ENCODE assay signal across 24 cellular contexts in the genomic region with DNA sequence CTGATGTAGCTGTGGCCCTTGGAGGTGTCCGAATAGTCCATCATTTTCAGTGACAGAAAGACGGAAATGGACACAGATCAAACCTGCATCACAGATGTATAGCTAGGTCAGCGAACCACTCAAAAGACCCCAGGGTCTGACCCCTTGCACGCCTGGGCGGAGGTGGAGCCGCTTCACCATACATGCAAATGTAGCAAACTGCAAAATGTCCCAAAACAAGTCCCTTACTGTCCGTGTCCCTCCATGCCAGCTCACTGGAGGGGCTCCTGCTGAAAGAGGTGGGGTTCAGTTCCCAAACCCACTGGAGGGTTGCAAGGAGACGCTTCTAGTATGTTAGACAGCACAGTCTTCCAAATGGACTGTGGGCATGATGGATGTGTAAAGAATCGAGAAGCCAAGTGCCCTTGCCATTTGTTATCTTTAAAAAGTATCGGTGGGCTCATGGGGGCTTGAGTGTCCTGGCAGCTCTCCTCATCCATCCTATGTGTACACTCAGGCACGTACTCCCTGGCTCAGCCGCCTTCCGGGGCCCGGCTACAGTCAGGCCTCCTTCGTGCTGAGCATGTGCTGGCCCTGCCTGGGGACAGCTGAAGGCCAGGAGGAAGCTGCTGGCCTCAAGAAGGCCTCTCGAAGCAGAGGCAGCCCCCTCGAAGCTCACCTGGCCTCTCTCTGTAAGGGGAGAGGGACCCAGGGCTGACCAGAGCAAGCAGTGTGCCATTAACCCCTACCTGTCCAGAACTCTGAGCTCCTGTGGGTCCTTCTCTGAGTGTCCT. TPM values are rescaled to one million over a fixed set of nuclear protein-coding genes. Genes with fewer than 3 reads are reported as not detected.
A peak's percentile ranks its signal among the peaks of the same experiment; 100 is the strongest.
DNase-seq lines count a peak whose midpoint lies in the region; ATAC-seq, FAIRE-seq and TF ChIP-seq lines count a peak whose summit lies in the region.
"Had no signal": no experiment of that assay in that cellular context is flagged by ENCODE, and none has a peak within 500 bp of the region (broad histone marks: within the 10 kb centered on the region; RNA-seq: fewer than 3 reads in every experiment).

No MANE protein-coding gene starts in this region.

- H4K20me1 ChIP-seq in K562 (replicated peaks; ENCODE audit: control insufficient read depth, insufficient read depth, low read length): peaks cover 2% of the 10 kb centered on the region; the same call in 1 of the 2 replicates

- CTCF ChIA-PET in K562 (lab: Yijun Ruan, JAX; ENCODE audit: low intra/inter-chr PET ratio): no interaction called here

- TF ChIP-seq RAD21 in K562 (CRISPR knock-in tag; conservative IDR thresholded peaks at IDR 0.05 in 1 of 2, IDR thresholded peaks at IDR 0.05 in 1 of 2): no peak

- no peaks in the 10 kb centered on the region for H3K9me1 ChIP-seq in K562 (ENCODE audit: control insufficient read depth, insufficient read depth, low read length)

- peak overlapping the region in 2 of 3 experiments; percentile 57 to 79 for H3K27ac Mint-ChIP-seq in nephron
- peak overlapping the region; percentile 47 for H3K27ac Mint-ChIP-seq in stimulated activated naive B cell treated with anti-CD40 and anti-IgM and Interleukin-4, amounts not matched to agents 10 μg/mL and 1 μg/mL and 100 μg/mL, for 72 hours
- H3K27ac Mint-ChIP-seq: CD4-positive, alpha-beta memory T cell; GM23338 had no signal

- H2AFZ ChIP-seq in K562 (ENCODE audit: low read depth, low read length): no peak overlapping the region
- H2AFZ ChIP-seq: GM23338 had no signal

- POLR2A ChIA-PET in K562 (lab: Yijun Ruan, JAX): interaction anchor here (0.6 to 1.4 kb wide), 2 partner anchors 20 to 174 kb away, joined by 4 to 6 read pairs; a partner anchor contains a TSS

- no peak for TF ChIP-seq CTCF in right atrium auricular region (IDR thresholded peaks at IDR 0.05)
- no peak for TF ChIP-seq CTCF in K562 (IDR thresholded peaks at IDR 0.05 in 2 of 3, conservative IDR thresholded peaks at IDR 0.05 in 1 of 3; ENCODE audit: insufficient read depth in 2 of 3, low read depth in 1 of 3, low read length in 3 of 3)
- no peak for TF ChIP-seq CTCF in nephron (IDR thresholded peaks at IDR 0.05; ENCODE audit: unreplicated experiment in 3 of 3)

- in situ Hi-C loops in K562 (cut with MboI): no loop called here

- H3K9me3 ChIP-seq in right atrium auricular region (no peaks in the 10 kb centered on the region), K562 (replicated peaks; ENCODE audit: control insufficient read depth, insufficient read depth, low read depth, low read length) (no peaks in the 10 kb centered on the region)

- BruUV-seq in K562 (replicated peaks; lab: Mats Ljungman, UMichigan): no TSS peak

- 35% methylated on average over 14 of the region's 17 CpGs for WGBS in K562 (ENCODE audit: insufficient coverage, low coverage, missing lambda C conversion rate)

- no peak overlapping the region for H3K4me3 Mint-ChIP-seq in nephron
- H3K4me3 Mint-ChIP-seq in stimulated activated naive B cell treated with anti-CD40 and anti-IgM and Interleukin-4, amounts not matched to agents 10 μg/mL and 1 μg/mL and 100 μg/mL, for 72 hours: no peak overlapping the region
- H3K4me3 Mint-ChIP-seq: CD4-positive, alpha-beta memory T cell; GM23338 had no signal

- H3K4me1 Mint-ChIP-seq in nephron: peaks cover 73% of the 10 kb centered on the region
- no peaks in the 10 kb centered on the region for H3K4me1 Mint-ChIP-seq in stimulated activated naive B cell treated with anti-CD40 and anti-IgM and Interleukin-4, amounts not matched to agents 10 μg/mL and 1 μg/mL and 100 μg/mL, for 72 hours
- H3K4me1 Mint-ChIP-seq: CD4-positive, alpha-beta memory T cell had no signal

- no peak overlapping the region for H3K4me2 ChIP-seq in K562 (ENCODE audit: insufficient read depth, low read length)

- TF ChIP-seq POLR2A in K562 (conservative IDR thresholded peaks at IDR 0.05): no peak

- no peak for FAIRE-seq in K562 (lab: Jason Lieb, UNC)
- FAIRE-seq: GM18507 had no signal

- ATAC-seq in left ventricle myocardium superior: no peak
- no peak for ATAC-seq in K562
- no peak for ATAC-seq in stimulated activated naive B cell treated with anti-CD40 and anti-IgM and Interleukin-4, amounts not matched to agents 10 μg/mL and 1 μg/mL and 100 μg/mL, for 72 hours (replicated peaks)
- no peak for ATAC-seq in GM18870 (IDR thresholded peaks at IDR 0.05; ENCODE audit: unreplicated experiment)

- H3K36me3 ChIP-seq in right atrium auricular region: no peaks in the 10 kb centered on the region
- no peaks in the 10 kb centered on the region for H3K36me3 ChIP-seq in K562 (ENCODE audit: control insufficient read depth, insufficient read depth, low read length)

- H3K36me3 Mint-ChIP-seq in nephron (ENCODE audit: low read depth): no peaks in the 10 kb centered on the region
- no peaks in the 10 kb centered on the region for H3K36me3 Mint-ChIP-seq in stimulated activated naive B cell treated with anti-CD40 and anti-IgM and Interleukin-4, amounts not matched to agents 10 μg/mL and 1 μg/mL and 100 μg/mL, for 72 hours

- peak; percentile 19 for DNase-seq in left ventricle myocardium superior
- no peak for DNase-seq in right atrium auricular region (ENCODE audit: low spot score)
- DNase-seq in K562 (ENCODE audit: extremely low read depth in 1 of 4, low spot score in 3 of 4): no peak
- DNase-seq in stimulated activated naive B cell treated with anti-CD40 and anti-IgM and Interleukin-4, amounts not matched to agents 10 μg/mL and 1 μg/mL and 100 μg/mL, for 72 hours: no peak
- no peak for DNase-seq in NOMO-1 (lab: John Stamatoyannopoulos, UW; ENCODE audit: unreplicated experiment in 2 of 2)
- DNase-seq: CD4-positive, alpha-beta memory T cell; COR-L47; DMS53; HCEC 1CT; NCI-H1048; NCI-H1417; NCI-H1694; NCI-H2029 treated with DMSO at 0.1 percent for 48 hours; NCI-H446 treated with DMSO at 0.1 percent for 48 hours; NCI-H526; NCI-H82; NK-92 treated with Interleukin-12 subunit alpha and Interleukin-12 subunit beta, amount 100 ng/mL, for 24 hours; RPMI8226; SHP77 treated with DMSO at 0.1 percent for 48 hours had no signal

- H3K9ac ChIP-seq in K562 (ENCODE audit: insufficient read depth in 1 of 2, low read depth in 2 of 2, low read length in 2 of 2): peak overlapping the region in 1 of 2 experiments; percentile 37; a peak in 2 of 4 replicates

- H3K79me2 ChIP-seq in K562 (ENCODE audit: control insufficient read depth, insufficient read depth, low read length): no peaks in the 10 kb centered on the region

- no peaks in the 10 kb centered on the region for H3K27me3 ChIP-seq in right atrium auricular region
- peaks cover 2 to 39% of the 10 kb centered on the region in 2 experiments; a peak in 4 of 5 replicates for H3K27me3 ChIP-seq in K562 (ENCODE audit: control insufficient read depth in 2 of 2, insufficient read depth in 2 of 2, low read length in 2 of 2)

- H3K27ac ChIP-seq in right atrium auricular region: no peak overlapping the region
- H3K27ac ChIP-seq in K562 (ENCODE audit: extremely low read depth, low read depth, low read length): no peak overlapping the region

- TF ChIP-seq EP300 in K562 (IDR thresholded peaks at IDR 0.05; ENCODE audit: low read length): no peak

- H3K4me1 ChIP-seq in right atrium auricular region: peaks cover 0 to 15% of the 10 kb centered on the region in 2 donors
- peaks cover 4 to 20% of the 10 kb centered on the region in 2 experiments; a peak in 3 of 5 replicates for H3K4me1 ChIP-seq in K562 (replicated peaks in 1 of 2; ENCODE audit: control insufficient read depth in 2 of 2, insufficient read depth in 2 of 2, low read length in 2 of 2)

- no peak overlapping the region for H3K4me3 ChIP-seq in right atrium auricular region
- no peak overlapping the region for H3K4me3 ChIP-seq in K562

- no peaks in the 10 kb centered on the region for H3K27me3 Mint-ChIP-seq in nephron (ENCODE audit: low read depth)
- H3K27me3 Mint-ChIP-seq in stimulated activated naive B cell treated with anti-CD40 and anti-IgM and Interleukin-4, amounts not matched to agents 10 μg/mL and 1 μg/mL and 100 μg/mL, for 72 hours: no peaks in the 10 kb centered on the region
- H3K27me3 Mint-ChIP-seq: CD4-positive, alpha-beta memory T cell had no signal

- intact Hi-C loops in left ventricle myocardium superior (cut with micrococcal nuclease) (no loop called here), K562 (cut with micrococcal nuclease) (no loop called here)

- no peaks in the 10 kb centered on the region for H3K9me3 Mint-ChIP-seq in nephron
- no peaks in the 10 kb centered on the region for H3K9me3 Mint-ChIP-seq in stimulated activated naive B cell treated with anti-CD40 and anti-IgM and Interleukin-4, amounts not matched to agents 10 μg/mL and 1 μg/mL and 100 μg/mL, for 72 hours
- H3K9me3 Mint-ChIP-seq: CD4-positive, alpha-beta memory T cell; GM23338; IgD-negative memory B cell had no signal

TF ChIP-seq in K562, 482 proteins besides CTCF, POLR2A, EP300 and RAD21 (continues in another document):
- TF ChIP-seq, protein P1, sequence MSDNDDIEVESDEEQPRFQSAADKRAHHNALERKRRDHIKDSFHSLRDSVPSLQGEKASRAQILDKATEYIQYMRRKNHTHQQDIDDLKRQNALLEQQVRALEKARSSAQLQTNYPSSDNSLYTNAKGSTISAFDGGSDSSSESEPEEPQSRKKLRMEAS (CRISPR knock-in tag; IDR thresholded peaks at IDR 0.05): peak; percentile 11; the same call in 1 of the 2 replicates

RNA-seq across cellular contexts. Expression of a gene that starts 20.2 kb away (rescaled TPM):
- total RNA-seq in left ventricle myocardium superior (0.35 TPM), right atrium auricular region (under 1 TPM; 0.35 to 0.37 TPM), K562 (2014; rRNA removed) (1.2 and 1.3 TPM in 2 replicates), K562 (2014; rRNA removed; fragmentation: Illumina TruSeq; extraction: Trizol) (2.0 TPM in 2 replicates), K562 (2015; rRNA removed; fragmentation: Illumina TruSeq; extraction: Trizol) (2.2 and 2.3 TPM in 2 replicates), K562 (2021) (1.4 and 1.7 TPM in 2 replicates)
- total RNA-seq in K562 (2011; cell fraction: chromatin; rRNA removed; ENCODE audit: low replicate concordance): 32.7 and 48.2 TPM in 2 replicates
- 15.8 and 20.9 TPM in 2 replicates for total RNA-seq in K562 (2011; cell fraction: nucleolus; rRNA removed)
- total RNA-seq in K562 (2011; cell fraction: nucleoplasm; rRNA removed): 36.4 and 61.6 TPM in 2 replicates
- polyA plus RNA-seq in K562 (2011; rRNA removed) (0.74 and 0.92 TPM in 2 replicates), K562 (2014; fragmentation: Illumina TruSeq; extraction: Trizol) (0.48 and 0.51 TPM in 2 replicates), K562 (2014; fragmentation: Nextera tagmentation; extraction: Ambion mirVana) (under 1 TPM; 0.04 to 0.17 TPM), K562 (2014; rRNA removed) (0.50 and 0.64 TPM in 2 replicates)
- 0.06 and 0.15 TPM in 2 replicates for polyA plus RNA-seq in K562 (2011; cell fraction: cytosol; rRNA removed)
- polyA plus RNA-seq in K562 (2011; cell fraction: nucleus; rRNA removed): 5.9 and 6.5 TPM in 2 replicates
- polyA plus RNA-seq in K562 (2012): 0.38 and 0.66 TPM in 2 replicates
- polyA minus RNA-seq in K562 (2011; rRNA and poly(A)+ RNA removed): 7.7 and 12.9 TPM in 2 replicates
- polyA minus RNA-seq in K562 (2011; cell fraction: cytosol; rRNA and poly(A)+ RNA removed): 0.48 and 1.0 TPM in 2 replicates
- polyA minus RNA-seq in K562 (2011; cell fraction: nucleus; rRNA and poly(A)+ RNA removed): 15.9 and 28.0 TPM in 2 replicates
